ENCODE assay signal across 8 cellular contexts in the genomic region with DNA sequence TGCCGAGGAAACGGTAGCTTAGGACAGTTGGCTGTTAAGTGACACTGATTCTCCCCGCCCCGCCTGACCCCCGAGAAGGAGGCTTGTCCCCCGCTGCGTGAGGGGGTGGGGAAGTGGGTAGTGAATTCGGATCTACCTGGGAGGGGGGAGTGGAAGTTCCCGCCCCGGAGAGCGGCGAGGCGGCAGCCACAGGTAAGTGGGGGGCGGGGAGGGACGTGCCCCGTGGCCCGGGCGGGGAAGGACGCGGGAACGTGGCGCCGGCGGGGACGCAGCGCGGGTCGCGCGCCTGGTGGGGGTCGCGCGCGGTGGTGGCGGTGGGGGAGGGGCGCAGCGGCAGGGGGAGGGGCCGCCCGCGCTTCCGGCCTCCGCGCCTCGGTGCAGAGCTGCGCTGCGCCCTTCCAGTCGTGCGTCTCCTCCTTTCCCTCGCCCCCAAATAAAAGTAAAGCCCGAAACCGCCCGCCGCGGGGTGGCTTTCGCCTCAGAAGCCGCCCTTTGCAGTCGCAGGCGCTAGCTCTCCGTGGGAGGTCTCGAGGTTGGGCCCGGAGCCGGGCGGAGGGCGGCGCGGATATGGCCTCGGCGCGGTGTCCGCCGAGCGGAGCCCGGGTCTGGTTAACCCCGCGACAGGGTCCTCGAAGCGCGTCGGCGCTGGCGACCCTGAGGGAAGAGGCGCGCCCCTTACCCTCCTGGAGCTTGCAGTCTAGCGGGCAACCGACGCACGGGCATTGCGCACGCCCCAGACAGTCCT. TPM values are rescaled to one million over a fixed set of nuclear protein-coding genes. Genes with fewer than 3 reads are reported as not detected.
DNase-seq lines count a peak whose midpoint lies in the region; ATAC-seq, FAIRE-seq and TF ChIP-seq lines count a peak whose summit lies in the region.

No MANE protein-coding gene starts in this region.

- peak; percentile 57 for TF ChIP-seq POLR2A in endothelial cell of umbilical vein (IDR thresholded peaks at IDR 0.05; ENCODE audit: low read depth, low read length)

- H3K4me3 ChIP-seq in endothelial cell of umbilical vein (replicated peaks in 1 of 3; ENCODE audit: insufficient read depth in 1 of 3, low read depth in 1 of 3, low read length in 3 of 3), result peak overlapping the region; percentile 4 to 88 (median 61)
- peak overlapping the region; percentile 76 to 97 for H3K4me3 ChIP-seq in mucosa of rectum (ENCODE audit: low read length in 2 of 2)

- H3K27me3 Mint-ChIP-seq in activated CD8-positive, alpha-beta memory T cell treated with anti-CD3 and anti-CD28 coated beads, Interleukin-2, amount 10 ng/mL, durations not matched to agents 7 days and 5 days, result no peaks in the 10 kb centered on the region

- H3K79me2 ChIP-seq in endothelial cell of umbilical vein (ENCODE audit: control insufficient read depth, insufficient read depth, low read length), result peaks cover 37% of the 10 kb centered on the region

- H3K36me3 ChIP-seq in endothelial cell of umbilical vein (ENCODE audit: control insufficient read depth in 2 of 2, extremely low read depth in 1 of 2, insufficient read depth in 2 of 2, low read length in 2 of 2), result no peaks in the 10 kb centered on the region
- no peaks in the 10 kb centered on the region for H3K36me3 ChIP-seq in mucosa of rectum (ENCODE audit: control insufficient read depth in 2 of 2, insufficient read depth in 2 of 2, low read length in 2 of 2)

- H3K4me2 ChIP-seq in endothelial cell of umbilical vein (ENCODE audit: insufficient read depth, low read length), result peak overlapping the region; percentile 94

- peak overlapping the region; percentile 95 for H3K27ac Mint-ChIP-seq in activated CD8-positive, alpha-beta memory T cell treated with anti-CD3 and anti-CD28 coated beads, Interleukin-2, amount 10 ng/mL, durations not matched to agents 7 days and 5 days

- peaks cover 32% of the 10 kb centered on the region for H3K4me1 Mint-ChIP-seq in activated CD8-positive, alpha-beta memory T cell treated with anti-CD3 and anti-CD28 coated beads, Interleukin-2, amount 10 ng/mL, durations not matched to agents 7 days and 5 days

- peaks cover 3% of the 10 kb centered on the region for H3K9me3 Mint-ChIP-seq in activated CD8-positive, alpha-beta memory T cell treated with anti-CD3 and anti-CD28 coated beads, Interleukin-2, amount 10 ng/mL, durations not matched to agents 7 days and 5 days (ENCODE audit: low read depth)

- FAIRE-seq in endothelial cell of umbilical vein (lab: Jason Lieb, UNC), result no peak

- POLR2A ChIA-PET in endothelial cell of umbilical vein (lab: Charles Lee), result interaction anchor here (0.6 to 1.5 kb wide), 5 partner anchors 160 to 554 kb away, joined by 3 to 8 read pairs (median 5); a partner anchor contains a TSS

- H3K9ac ChIP-seq in endothelial cell of umbilical vein (replicated peaks; ENCODE audit: extremely low read depth, insufficient read depth, low read length), result peak overlapping the region; percentile 62
- peak overlapping the region; percentile 85 to 99 for H3K9ac ChIP-seq in mucosa of rectum (ENCODE audit: low read depth in 1 of 2, low read length in 2 of 2)

- H3K4me1 ChIP-seq in endothelial cell of umbilical vein (ENCODE audit: control insufficient read depth, extremely low read depth, insufficient read depth, low read length) (peaks cover 11% of the 10 kb centered on the region), mucosa of rectum (ENCODE audit: control insufficient read depth in 2 of 2, insufficient read depth in 2 of 2, low read length in 2 of 2) (peaks cover 17 to 22% of the 10 kb centered on the region in 2 donors)

- peak; percentile 32 for ATAC-seq in HG02870 (IDR thresholded peaks at IDR 0.05; ENCODE audit: unreplicated experiment)
- peak; percentile 66 for ATAC-seq in activated CD8-positive, alpha-beta memory T cell treated with anti-CD3 and anti-CD28 coated beads, Interleukin-2, amount 10 ng/mL, durations not matched to agents 7 days and 5 days

- H3K9me3 ChIP-seq in endothelial cell of umbilical vein (replicated peaks; ENCODE audit: control insufficient read depth, insufficient read depth, low read length), result no peaks in the 10 kb centered on the region
- H3K9me3 ChIP-seq in mucosa of rectum (ENCODE audit: control insufficient read depth in 2 of 2, low read length in 2 of 2), result no peaks in the 10 kb centered on the region

- peaks cover 15% of the 10 kb centered on the region for H3K36me3 Mint-ChIP-seq in activated CD8-positive, alpha-beta memory T cell treated with anti-CD3 and anti-CD28 coated beads, Interleukin-2, amount 10 ng/mL, durations not matched to agents 7 days and 5 days

- dilution Hi-C loops in endothelial cell of umbilical vein (cut with MboI; ENCODE audit: extremely low pct_ligation_motif_present, low sequenced_read_pairs), result no loop called here

- peak overlapping the region; percentile 85 for H3K4me3 Mint-ChIP-seq in activated CD8-positive, alpha-beta memory T cell treated with anti-CD3 and anti-CD28 coated beads, Interleukin-2, amount 10 ng/mL, durations not matched to agents 7 days and 5 days

- H3K27me3 ChIP-seq in endothelial cell of umbilical vein (ENCODE audit: control insufficient read depth in 2 of 2, insufficient read depth in 2 of 2, low read length in 2 of 2) (no peaks in the 10 kb centered on the region), mucosa of rectum (ENCODE audit: control insufficient read depth in 2 of 2, insufficient read depth in 2 of 2, low read length in 2 of 2) (no peaks in the 10 kb centered on the region)

- CTCF ChIA-PET in activated CD8-positive, alpha-beta memory T cell treated with anti-CD3 and anti-CD28 coated beads, Interleukin-2, amount 10 ng/mL, durations not matched to agents 7 days and 5 days (lab: Charles Lee), result interaction anchor here (0.8 to 4.1 kb wide), 27 partner anchors 10 to 579 kb away, joined by 3 to 46 read pairs (median 4); a partner anchor contains a TSS
- CTCF ChIA-PET in endothelial cell of umbilical vein (lab: Charles Lee), result interaction anchor here (0.6 to 3.7 kb wide), 32 partner anchors 9 to 653 kb away, joined by 3 to 103 read pairs (median 6); a partner anchor contains a TSS

- BruUV-seq in endothelial cell of umbilical vein (replicated peaks; lab: Mats Ljungman, UMichigan), result no TSS peak

- peak; percentile 56 for DNase-seq in SIG-M5 treated with dmso at 0.1 percent for 504 hours (lab: John Stamatoyannopoulos, UW; ENCODE audit: unreplicated experiment)
- DNase-seq in SIG-M5 (lab: John Stamatoyannopoulos, UW), result no peak
- DNase-seq in NCI-H226, result peak; percentile 55
- peak; percentile 84 for DNase-seq in activated CD8-positive, alpha-beta memory T cell treated with anti-CD3 and anti-CD28 coated beads, Interleukin-2, amount 10 ng/mL, durations not matched to agents 7 days and 5 days
- DNase-seq in endothelial cell of umbilical vein (ENCODE audit: low read depth, low spot score), result peak; percentile 53
- DNase-seq in stimulated activated CD8-positive, alpha-beta memory T cell treated with anti-CD3 and anti-CD28 coated beads, Interleukin-7, amount 100 ng/mL, for 4 hours (ENCODE audit: low read depth in 2 of 2), result peak; percentile 64 to 75

- no peaks in the 10 kb centered on the region for H4K20me1 ChIP-seq in endothelial cell of umbilical vein (replicated peaks; ENCODE audit: control insufficient read depth, extremely low read depth, insufficient read depth, low read length)

- no peak for TF ChIP-seq CTCF in endothelial cell of umbilical vein (IDR thresholded peaks at IDR 0.05; ENCODE audit: extremely low read depth in 1 of 2, insufficient read depth in 1 of 2, low read depth in 1 of 2, low read length in 2 of 2)

- H3K27ac ChIP-seq in endothelial cell of umbilical vein (ENCODE audit: insufficient read depth, low read depth, low read length), result peak overlapping the region; percentile 59
- H3K27ac ChIP-seq in mucosa of rectum (ENCODE audit: low read depth in 2 of 2, low read length in 2 of 2), result peak overlapping the region; percentile 99

- no peaks in the 10 kb centered on the region for H3K9me1 ChIP-seq in endothelial cell of umbilical vein (replicated peaks; ENCODE audit: control insufficient read depth, extremely low read depth, insufficient read depth, low read length)

- peak overlapping the region; percentile 71 for H2AFZ ChIP-seq in endothelial cell of umbilical vein (ENCODE audit: low read depth, low read length)

- intact Hi-C loops in endothelial cell of umbilical vein (cut with micrococcal nuclease), result loop anchor here (1.0 to 10.0 kb wide), 3 partner anchors 23 to 321 kb away; a partner anchor contains a TSS

TF ChIP-seq in endothelial cell of umbilical vein, 7 proteins besides CTCF, POLR2A, EP300 and RAD21:
- TF ChIP-seq JUN (IDR thresholded peaks at IDR 0.05; ENCODE audit: borderline replicate concordance, insufficient read depth, insufficient read length, low read depth) (no peak), EZH2 (IDR thresholded peaks at IDR 0.05; ENCODE audit: borderline replicate concordance, low read depth, low read length, severe bottlenecking) (no peak), FOS (IDR thresholded peaks at IDR 0.05; ENCODE audit: borderline replicate concordance, insufficient read depth, low read length) (no peak), GATA2 (IDR thresholded peaks at IDR 0.05; ENCODE audit: insufficient read depth, insufficient read length, low read depth, low read length) (no peak), POLR2AphosphoS5 (IDR thresholded peaks at IDR 0.05; ENCODE audit: insufficient read depth, low read depth, low read length) (peak; percentile 16), MYC (IDR thresholded peaks at IDR 0.05; ENCODE audit: low read depth, low read length) (no peak)
- TF ChIP-seq, protein P1, sequence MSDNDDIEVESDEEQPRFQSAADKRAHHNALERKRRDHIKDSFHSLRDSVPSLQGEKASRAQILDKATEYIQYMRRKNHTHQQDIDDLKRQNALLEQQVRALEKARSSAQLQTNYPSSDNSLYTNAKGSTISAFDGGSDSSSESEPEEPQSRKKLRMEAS (IDR thresholded peaks at IDR 0.05; ENCODE audit: insufficient read depth, insufficient read length), result no peak
TF ChIP-seq in endothelial cell of umbilical vein: peak in this region for 1.

RNA-seq across cellular contexts. Expression of a gene that starts 0.4 kb away (rescaled TPM):
- total RNA-seq in activated CD8-positive, alpha-beta memory T cell treated with anti-CD3 and anti-CD28 coated beads, Interleukin-2, amount 10 ng/mL, durations not matched to agents 7 days and 5 days, result 10 to 100 TPM; 29.4 to 44.0 TPM
- total RNA-seq in endothelial cell of umbilical vein, result 26.7 and 26.9 TPM in 2 replicates
- 14.5 and 19.4 TPM in 2 replicates for polyA plus RNA-seq in endothelial cell of umbilical vein
- 21.6 and 29.5 TPM in 2 replicates for polyA plus RNA-seq in endothelial cell of umbilical vein (2011; cell fraction: cytosol; rRNA removed)
- polyA plus RNA-seq in endothelial cell of umbilical vein (2011; cell fraction: nucleus; rRNA removed), result 11.7 and 13.2 TPM in 2 replicates
- 18.1 and 18.3 TPM in 2 replicates for polyA plus RNA-seq in endothelial cell of umbilical vein (2012)
- polyA minus RNA-seq in endothelial cell of umbilical vein, result 29.5 and 40.1 TPM in 2 replicates
- polyA minus RNA-seq in endothelial cell of umbilical vein (2011; cell fraction: cytosol; rRNA and poly(A)+ RNA removed), result 81.9 TPM
- 15.2 and 16.6 TPM in 2 replicates for polyA minus RNA-seq in endothelial cell of umbilical vein (2011; cell fraction: nucleus; rRNA and poly(A)+ RNA removed)
